Comparison of ENCODE assay signal across 23 cellular contexts in genomic region chr11:13268791-13269190, GRCh38.
"Had no signal": no experiment of that assay in that cellular context is flagged by ENCODE, and none has a peak within 500 bp of the region (broad histone marks: within the 10 kb centered on the region; RNA-seq: fewer than 3 reads in every experiment).

No MANE protein-coding gene starts in this region.

- H3K4me3 ChIP-seq: coronary artery, hepatocyte, mucosa of descending colon, tibial nerve had no signal

- H2AFZ ChIP-seq: hepatocyte, parathyroid adenoma had no signal

- H3K4me1 Mint-ChIP-seq: activated B cell treated with CpG ODN at 0.5 μM for 24 hours had no signal

- H3K9ac ChIP-seq: parathyroid adenoma had no signal

- H3K36me3 ChIP-seq: tibial nerve had no signal

- H3K27me3 ChIP-seq: tibial nerve had no signal

- H3K4me2 ChIP-seq: hepatocyte had no signal

- H3K9me3 Mint-ChIP-seq: activated B cell treated with CpG ODN at 0.5 μM for 24 hours; activated naive CD4-positive, alpha-beta T cell treated with anti-CD3 and anti-CD28 coated beads for 36 hours; activated naive CD8-positive, alpha-beta T cell treated with anti-CD3 and anti-CD28 coated beads, Interleukin-2, amount 10 ng/mL, durations not matched to agents 7 days and 5 days; activated T-cell treated with anti-CD3 and anti-CD28 coated beads, Interleukin-2, amount 50 U/mL, for 4 hours; stimulated activated naive CD8-positive, alpha-beta T cell treated with anti-CD3 and anti-CD28 coated beads, Interleukin-15, Interleukin-2, amounts not matched to agents 100 ng/mL and 50 ng/mL, for 24 hours; T-helper 1 cell treated with Interleukin-12 subunit alpha and Interleukin-12 subunit beta and Interleukin-4 antibody, amounts not matched to agents 30 μg/mL and 1 μg/mL, for 36 hours had no signal

- H3K9me3 ChIP-seq: mucosa of descending colon, tibial nerve had no signal

- DNase-seq: activated B cell treated with CpG ODN at 0.5 μM for 24 hours; activated CD4-positive, alpha-beta T cell treated with anti-CD3 and anti-CD28 coated beads for 4 hours; activated CD4-positive, alpha-beta T cell treated with anti-CD3 and anti-CD28 coated beads, Interleukin-2, amount 50 U/mL, for 48 hours; activated CD8-positive, alpha-beta memory T cell treated with anti-CD3 and anti-CD28 coated beads, Interleukin-2, amount 50 U/mL, for 48 hours; activated naive CD4-positive, alpha-beta T cell treated with anti-CD3 and anti-CD28 coated beads for 36 hours; activated naive CD8-positive, alpha-beta T cell treated with anti-CD3 and anti-CD28 coated beads, Interleukin-2, amount 10 ng/mL, durations not matched to agents 7 days and 5 days; activated T-cell treated with anti-CD3 and anti-CD28 coated beads, Interleukin-2, amount 50 U/mL, for 4 hours; amniotic stem cell; cerebellar nuclear complex; glutamatergic neuron; left ventricle myocardium superior; mucosa of descending colon; nucleus accumbens; right cardiac atrium; stimulated activated CD4-positive, alpha-beta T cell treated with anti-CD3 and anti-CD28 coated beads, Interleukin-4, amount 100 ng/mL, for 4 hours; substantia nigra; T1000 had no signal

- ATAC-seq: activated T-cell treated with anti-CD3 and anti-CD28 coated beads, Interleukin-2, amount 50 U/mL, for 4 hours; left ventricle myocardium superior; mucosa of descending colon had no signal

- H3K27ac ChIP-seq: coronary artery, hepatocyte, parathyroid adenoma had no signal

- H3K36me3 Mint-ChIP-seq: activated naive CD8-positive, alpha-beta T cell treated with anti-CD3 and anti-CD28 coated beads, Interleukin-2, amount 10 ng/mL, durations not matched to agents 7 days and 5 days had no signal

- H3K4me3 Mint-ChIP-seq: activated B cell treated with CpG ODN at 0.5 μM for 24 hours; activated naive CD4-positive, alpha-beta T cell treated with anti-CD3 and anti-CD28 coated beads for 36 hours; activated naive CD8-positive, alpha-beta T cell treated with anti-CD3 and anti-CD28 coated beads, Interleukin-2, amount 10 ng/mL, durations not matched to agents 7 days and 5 days; activated T-cell treated with anti-CD3 and anti-CD28 coated beads, Interleukin-2, amount 50 U/mL, for 4 hours; stimulated activated naive CD8-positive, alpha-beta T cell treated with anti-CD3 and anti-CD28 coated beads, Interleukin-15, Interleukin-2, amounts not matched to agents 100 ng/mL and 50 ng/mL, for 24 hours; T-helper 1 cell treated with Interleukin-12 subunit alpha and Interleukin-12 subunit beta and Interleukin-4 antibody, amounts not matched to agents 30 μg/mL and 1 μg/mL, for 36 hours had no signal

- H3K27ac Mint-ChIP-seq: activated B cell treated with CpG ODN at 0.5 μM for 24 hours; activated naive CD4-positive, alpha-beta T cell treated with anti-CD3 and anti-CD28 coated beads for 36 hours; activated naive CD8-positive, alpha-beta T cell treated with anti-CD3 and anti-CD28 coated beads, Interleukin-2, amount 10 ng/mL, durations not matched to agents 7 days and 5 days; stimulated activated naive CD8-positive, alpha-beta T cell treated with anti-CD3 and anti-CD28 coated beads, Interleukin-15, Interleukin-2, amounts not matched to agents 100 ng/mL and 50 ng/mL, for 24 hours; T-helper 1 cell treated with Interleukin-12 subunit alpha and Interleukin-12 subunit beta and Interleukin-4 antibody, amounts not matched to agents 30 μg/mL and 1 μg/mL, for 36 hours had no signal
